Comparison of ENCODE assay signal across 1 cellular context in genomic region chr22:22018825-22019658, GRCh38.
TF ChIP-seq lines count a peak whose summit lies in the region.

No MANE protein-coding gene starts in this region.

TF ChIP-seq in K562, 482 proteins besides CTCF, POLR2A, EP300 and RAD21 (continued from another document and continues in another):
- no peak for TF ChIP-seq CHD7 (IDR thresholded peaks at IDR 0.05; ENCODE audit: low read depth, low read length)
- no peak for TF ChIP-seq ZNF41 (CRISPR knock-in tag; conservative IDR thresholded peaks at IDR 0.05)
- no peak for TF ChIP-seq THRA (IDR thresholded peaks at IDR 0.05)
- TF ChIP-seq DACH1 (IDR thresholded peaks at IDR 0.05; ENCODE audit: partially characterized antibody) = no peak
- TF ChIP-seq ARID1B (IDR thresholded peaks at IDR 0.05) = no peak
- TF ChIP-seq NR4A1 (CRISPR knock-in tag; IDR thresholded peaks at IDR 0.05) = 0 out of 2 replicates have a peak, but pooled peaks have one; percentile 44
- no peak for TF ChIP-seq NR4A1 (tag; IDR thresholded peaks at IDR 0.05)
- no peak for TF ChIP-seq HDAC1 (IDR thresholded peaks at IDR 0.05)
- no peak for TF ChIP-seq ZNF282 (CRISPR knock-in tag; IDR thresholded peaks at IDR 0.05)
- no peak for TF ChIP-seq ZNF146 (CRISPR knock-in tag; IDR thresholded peaks at IDR 0.05; ENCODE audit: unreplicated experiment)
- TF ChIP-seq CGGBP1 (CRISPR knock-in tag; IDR thresholded peaks at IDR 0.05) = no peak
- TF ChIP-seq CREB1 (IDR thresholded peaks at IDR 0.05) = no peak
- no peak for TF ChIP-seq CREB1 (CRISPR knock-in tag; IDR thresholded peaks at IDR 0.05)
- TF ChIP-seq GABPA (tag; conservative IDR thresholded peaks at IDR 0.05; ENCODE audit: low read depth) = no peak
- TF ChIP-seq ZNF512 (tag; IDR thresholded peaks at IDR 0.05) = no peak
- no peak for TF ChIP-seq SP2 (IDR thresholded peaks at IDR 0.05; ENCODE audit: extremely low read depth, low read depth, low read length, poor library complexity, severe bottlenecking)
- TF ChIP-seq ZNF239 (CRISPR knock-in tag; IDR thresholded peaks at IDR 0.05) = no peak
- TF ChIP-seq KAT8 (IDR thresholded peaks at IDR 0.05; ENCODE audit: low read depth) = no peak
- TF ChIP-seq ZBTB1 (CRISPR knock-in tag; IDR thresholded peaks at IDR 0.05; ENCODE audit: borderline replicate concordance, low read depth) = no peak
- TF ChIP-seq NR2F6 (CRISPR knock-in tag; IDR thresholded peaks at IDR 0.05) = no peak
- no peak for TF ChIP-seq KAT2B (IDR thresholded peaks at IDR 0.05; ENCODE audit: low read depth, low read length)
- TF ChIP-seq MBD2 (IDR thresholded peaks at IDR 0.05; ENCODE audit: borderline replicate concordance, low read depth) = no peak
- TF ChIP-seq XRCC3 (IDR thresholded peaks at IDR 0.05) = no peak
- no peak for TF ChIP-seq KHSRP (IDR thresholded peaks at IDR 0.05)
- TF ChIP-seq ZNF79 (CRISPR knock-in tag; IDR thresholded peaks at IDR 0.05; ENCODE audit: low read depth) = no peak
- peak; percentile 54; the same call in 1 of the 2 replicates for TF ChIP-seq ZBTB26 (CRISPR knock-in tag; IDR thresholded peaks at IDR 0.05)
- TF ChIP-seq MYBL2 (IDR thresholded peaks at IDR 0.05; ENCODE audit: low read depth) = no peak
- TF ChIP-seq MYBL2 (CRISPR knock-in tag; IDR thresholded peaks at IDR 0.05; ENCODE audit: borderline replicate concordance) = 0 out of 2 replicates have a peak, but pooled peaks have one; percentile 41
- TF ChIP-seq MYC (IDR thresholded peaks at IDR 0.05; ENCODE audit: low read depth, low read length) = no peak
- TF ChIP-seq MYC (CRISPR knock-in tag; IDR thresholded peaks at IDR 0.05; ENCODE audit: borderline replicate concordance, low read depth) = no peak
- peak; percentile 82 for TF ChIP-seq ZNF384 (IDR thresholded peaks at IDR 0.05; ENCODE audit: low read depth, low read length)
- TF ChIP-seq PRMT5 (CRISPR knock-in tag; IDR thresholded peaks at IDR 0.05) = no peak
- no peak for TF ChIP-seq USF2 (CRISPR knock-in tag; IDR thresholded peaks at IDR 0.05)
- no peak; the same call in 1 of the 2 replicates for TF ChIP-seq STAT5A (IDR thresholded peaks at IDR 0.05; ENCODE audit: borderline replicate concordance, low read length)
- no peak for TF ChIP-seq TCF7 (IDR thresholded peaks at IDR 0.05; ENCODE audit: borderline replicate concordance)
- TF ChIP-seq ZNF398 (CRISPR knock-in tag; IDR thresholded peaks at IDR 0.05) = peak; percentile 8; the same call in 1 of the 2 replicates
- no peak for TF ChIP-seq YBX1 (IDR thresholded peaks at IDR 0.05)
- TF ChIP-seq TCF3 (CRISPR knock-in tag; IDR thresholded peaks at IDR 0.05) = peak; percentile 58; the same call in 1 of the 2 replicates
- no peak for TF ChIP-seq ATF4 (CRISPR knock-in tag; IDR thresholded peaks at IDR 0.05)
- peak in 1 of 2 experiments; percentile 21; a peak in 1 of 4 replicates for TF ChIP-seq TBL1XR1 (IDR thresholded peaks at IDR 0.05; ENCODE audit: low read length in 2 of 2)
- no peak for TF ChIP-seq ID3 (CRISPR knock-in tag; IDR thresholded peaks at IDR 0.05)
- TF ChIP-seq ID3 (tag; IDR thresholded peaks at IDR 0.05) = no peak
- no peak for TF ChIP-seq U2AF2 (optimal IDR thresholded peaks at IDR 0.05; ENCODE audit: low read depth, low read length)
- no peak for TF ChIP-seq CREBBP (IDR thresholded peaks at IDR 0.05; ENCODE audit: low read depth, low read length)
- TF ChIP-seq RB1 (IDR thresholded peaks at IDR 0.05; ENCODE audit: low read depth) = no peak
- TF ChIP-seq ZNF395 (CRISPR knock-in tag; IDR thresholded peaks at IDR 0.05) = no peak
